23 cellular contexts compared by ENCODE assay signal in genomic region chr4:14910411-14910810, GRCh38.
DNase-seq lines count a peak whose midpoint lies in the region; ATAC-seq, FAIRE-seq and TF ChIP-seq lines count a peak whose summit lies in the region.
"Had no signal": no experiment of that assay in that cellular context is flagged by ENCODE, and none has a peak within 500 bp of the region (broad histone marks: within the 10 kb centered on the region; RNA-seq: fewer than 3 reads in every experiment).

No MANE protein-coding gene starts in this region.

- TF ChIP-seq CTCF in astrocyte (IDR thresholded peaks at IDR 0.05; ENCODE audit: insufficient read depth, low read depth, low read length) (no peak), foreskin keratinocyte (conservative IDR thresholded peaks at IDR 0.05) (no peak)

- H4K20me1 ChIP-seq in astrocyte (ENCODE audit: insufficient read depth, low read length) = no peaks in the 10 kb centered on the region

- no peaks in the 10 kb centered on the region for H3K79me2 ChIP-seq in astrocyte (ENCODE audit: insufficient read depth, low read length)

- H3K4me1 ChIP-seq in astrocyte (ENCODE audit: insufficient read depth, low read length) (peaks cover 8% of the 10 kb centered on the region), foreskin keratinocyte (no peaks in the 10 kb centered on the region)
- H3K4me1 ChIP-seq: SJCRH30 had no signal

- H3K4me1 Mint-ChIP-seq in astrocyte (ENCODE audit: low read depth, unreplicated experiment) = peaks cover 23% of the 10 kb centered on the region
- peaks cover 4% of the 10 kb centered on the region for H3K4me1 Mint-ChIP-seq in activated naive CD8-positive, alpha-beta T cell treated with anti-CD3 and anti-CD28 coated beads for 36 hours
- H3K4me1 Mint-ChIP-seq: GM23338 had no signal

- intact Hi-C loops in Right ventricle myocardium inferior (cut with DNase I) (loop anchor here (10.0 kb wide), 1 partner anchor 286 kb away; no protein-coding TSS in a partner anchor), cardiac septum (cut with DNase I) (no loop called here)

- peaks cover 2% of the 10 kb centered on the region for H3K9me3 Mint-ChIP-seq in astrocyte (ENCODE audit: unreplicated experiment)
- H3K9me3 Mint-ChIP-seq in activated naive CD8-positive, alpha-beta T cell treated with anti-CD3 and anti-CD28 coated beads for 36 hours = peaks cover 1% of the 10 kb centered on the region
- H3K9me3 Mint-ChIP-seq: CD4-positive, alpha-beta T cell; GM23338 had no signal

- H3K4me3 ChIP-seq in astrocyte (ENCODE audit: insufficient read depth, low read depth, low read length) = no peak overlapping the region
- H3K4me3 ChIP-seq: GM23338, SJCRH30 had no signal

- DNase-seq in Right ventricle myocardium inferior (ENCODE audit: missing footprints) (no peak), cardiac septum (ENCODE audit: low spot score) (no peak), astrocyte (ENCODE audit: low read depth) (no peak), left lobe of liver (ENCODE audit: low spot score) (peak; percentile 86), foreskin keratinocyte (no peak)
- no peak for DNase-seq in activated naive CD8-positive, alpha-beta T cell treated with anti-CD3 and anti-CD28 coated beads for 36 hours
- no peak for DNase-seq in stimulated activated CD4-positive, alpha-beta T cell treated with anti-CD3 and anti-CD28 coated beads, Interleukin-2, amount 100 ng/mL, for 48 hours
- DNase-seq: Calu3; CD4-positive, alpha-beta T cell; GF-D8; HCEC 1CT; NCI-H1105 treated with DMSO at 0.1 percent for 48 hours; NCI-H1694 treated with DMSO at 0.1 percent for 48 hours; NCI-H2107; NCI-H510A treated with DMSO at 0.1 percent for 48 hours; NCI-H774; PC-3; SJCRH30 had no signal

- no peaks in the 10 kb centered on the region for H3K36me3 Mint-ChIP-seq in astrocyte (ENCODE audit: low read depth, unreplicated experiment)
- no peaks in the 10 kb centered on the region for H3K36me3 Mint-ChIP-seq in activated naive CD8-positive, alpha-beta T cell treated with anti-CD3 and anti-CD28 coated beads for 36 hours

- no peak for FAIRE-seq in astrocyte (lab: Jason Lieb, UNC)
- FAIRE-seq: A204.1, GM19239, HTR-8/SVneo had no signal

- H2AFZ ChIP-seq in astrocyte (ENCODE audit: low read depth, low read length) = no peak overlapping the region
- H2AFZ ChIP-seq: GM23338 had no signal

- H3K4me2 ChIP-seq in astrocyte (ENCODE audit: low read length) = no peak overlapping the region
- H3K4me2 ChIP-seq: GM23338 had no signal

- no peak overlapping the region for H3K4me3 Mint-ChIP-seq in astrocyte (ENCODE audit: unreplicated experiment)
- no peak overlapping the region for H3K4me3 Mint-ChIP-seq in activated naive CD8-positive, alpha-beta T cell treated with anti-CD3 and anti-CD28 coated beads for 36 hours
- H3K4me3 Mint-ChIP-seq: CD4-positive, alpha-beta T cell; GM23338 had no signal

- peaks cover 8% of the 10 kb centered on the region for H3K27me3 Mint-ChIP-seq in astrocyte (ENCODE audit: low read depth, unreplicated experiment)
- H3K27me3 Mint-ChIP-seq in activated naive CD8-positive, alpha-beta T cell treated with anti-CD3 and anti-CD28 coated beads for 36 hours = peaks cover 41% of the 10 kb centered on the region

- H3K36me3 ChIP-seq in astrocyte (ENCODE audit: insufficient read depth, low read length) = no peaks in the 10 kb centered on the region
- H3K36me3 ChIP-seq: SJCRH30 had no signal

- H3K27me3 ChIP-seq in astrocyte (ENCODE audit: insufficient read depth, low read length) = peaks cover 10% of the 10 kb centered on the region
- H3K27me3 ChIP-seq in foreskin keratinocyte = no peaks in the 10 kb centered on the region
- H3K27me3 ChIP-seq: SJCRH30 had no signal

- no peaks in the 10 kb centered on the region for H3K9me3 ChIP-seq in astrocyte (ENCODE audit: insufficient read depth, low read depth, low read length)
- H3K9me3 ChIP-seq: SJCRH30 had no signal

- peak; percentile 76 for ATAC-seq in Right ventricle myocardium inferior
- ATAC-seq in left lobe of liver = peak; percentile 93
- no peak for ATAC-seq in foreskin keratinocyte
- ATAC-seq: GM23338, PC-3 had no signal

- peak overlapping the region; percentile 69 for H3K27ac Mint-ChIP-seq in astrocyte (ENCODE audit: unreplicated experiment)
- H3K27ac Mint-ChIP-seq in activated naive CD8-positive, alpha-beta T cell treated with anti-CD3 and anti-CD28 coated beads for 36 hours = no peak overlapping the region
- H3K27ac Mint-ChIP-seq: CD4-positive, alpha-beta T cell; GM23338 had no signal

- no peak overlapping the region for H3K9ac ChIP-seq in astrocyte (ENCODE audit: low read length)

- no peak overlapping the region for H3K27ac ChIP-seq in astrocyte (ENCODE audit: low read depth, low read length)
- H3K27ac ChIP-seq in foreskin keratinocyte = no peak overlapping the region
- H3K27ac ChIP-seq: RWPE1, SJCRH30 had no signal
